In the genomic region with DNA sequence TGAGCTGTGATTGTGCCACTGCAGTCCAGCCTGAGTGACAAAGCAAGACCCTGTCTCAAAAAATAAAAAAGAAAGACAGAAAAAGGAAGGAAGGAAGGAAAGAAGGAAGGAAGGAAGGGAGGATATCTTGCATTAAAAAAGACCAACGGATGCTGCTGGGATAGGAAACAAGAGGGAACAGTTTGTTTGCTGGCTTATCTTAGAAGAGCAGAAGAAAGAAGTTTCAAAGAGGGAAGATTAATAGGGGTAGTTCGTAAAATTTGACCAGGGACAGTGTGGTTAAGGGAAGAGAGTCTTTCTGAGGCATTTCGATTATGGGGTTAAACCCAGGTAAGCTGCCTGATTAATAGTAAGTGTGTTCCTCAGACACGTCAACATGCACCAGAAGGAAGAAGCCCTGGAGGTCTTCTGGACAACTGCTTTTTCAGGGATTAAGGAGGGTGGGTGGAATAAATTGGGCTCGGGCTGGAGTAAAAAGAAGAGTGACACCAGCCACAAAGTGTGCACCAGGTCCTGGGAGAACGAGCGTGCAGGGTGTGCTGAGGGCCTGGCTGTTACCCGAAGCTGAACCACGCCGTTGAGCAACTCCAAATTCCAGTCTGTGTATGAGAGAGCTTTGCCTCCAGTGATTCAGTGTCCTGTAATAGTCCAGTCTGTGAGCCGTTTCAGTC, we compare ENCODE assay signal across 10 cellular contexts. TPM values are rescaled to one million over a fixed set of nuclear protein-coding genes. Genes with fewer than 3 reads are reported as not detected.
DNase-seq lines count a peak whose midpoint lies in the region; ATAC-seq and TF ChIP-seq lines count a peak whose summit lies in the region.
"Had no signal": no experiment of that assay in that cellular context is flagged by ENCODE, and none has a peak within 500 bp of the region (broad histone marks: within the 10 kb centered on the region; RNA-seq: fewer than 3 reads in every experiment).

No MANE protein-coding gene starts in this region.

- TF ChIP-seq CTCF in cardiac fibroblast (IDR thresholded peaks at IDR 0.05; ENCODE audit: low read depth, low read length) (no peak), psoas muscle (IDR thresholded peaks at IDR 0.05) (no peak), WERI-Rb-1 (IDR thresholded peaks at IDR 0.05; ENCODE audit: low read depth, low read length) (no peak)

- no peak overlapping the region for H3K4me3 ChIP-seq in cardiac fibroblast (replicated peaks in 1 of 2; ENCODE audit: low read depth in 2 of 2, low read length in 2 of 2)
- H3K4me3 ChIP-seq in psoas muscle: no peak overlapping the region
- no peak overlapping the region for H3K4me3 ChIP-seq in WERI-Rb-1 (ENCODE audit: low read depth, low read length)
- H3K4me3 ChIP-seq: cardiac muscle cell, lower lobe of right lung had no signal

- H3K27ac ChIP-seq in psoas muscle: peak overlapping the region; percentile 63
- no peak overlapping the region for H3K27ac ChIP-seq in WERI-Rb-1
- H3K27ac ChIP-seq: cardiac muscle cell, lower lobe of right lung had no signal

- H3K9me3 ChIP-seq in psoas muscle (no peaks in the 10 kb centered on the region), WERI-Rb-1 (ENCODE audit: severe bottlenecking) (no peaks in the 10 kb centered on the region)
- H3K9me3 ChIP-seq: lower lobe of right lung had no signal

- WGBS in psoas muscle, 3 donors: 30 to 49% (median 37%) methylated on average over 11 of the region's 11 CpGs

- ATAC-seq in psoas muscle: peak; percentile 98 to 100 (median 100)
- no peak for ATAC-seq in HG02938 (IDR thresholded peaks at IDR 0.05; ENCODE audit: unreplicated experiment)

- no peaks in the 10 kb centered on the region for H3K27me3 ChIP-seq in psoas muscle (ENCODE audit: insufficient read depth in 3 of 3, low read length in 2 of 3)
- H3K27me3 ChIP-seq in WERI-Rb-1 (ENCODE audit: insufficient read depth, low read depth, severe bottlenecking): no peaks in the 10 kb centered on the region
- H3K27me3 ChIP-seq: cardiac muscle cell had no signal

- DNase-seq in GM04503 (ENCODE audit: low read depth) (peak; percentile 56), NOMO-1 treated with DMSO at 0.1 percent for 48 hours (lab: John Stamatoyannopoulos, UW; ENCODE audit: unreplicated experiment) (peak; percentile 38), cardiac fibroblast (ENCODE audit: low read depth in 2 of 2) (peak; percentile 58 to 91), psoas muscle (peak; percentile 23 to 77), WERI-Rb-1 (no peak), HT-29 (ENCODE audit: low spot score) (no peak), G401 (ENCODE audit: low spot score) (no peak)
- DNase-seq: lower lobe of right lung had no signal

- H3K36me3 ChIP-seq in psoas muscle (ENCODE audit: insufficient read depth in 1 of 2, low read depth in 1 of 2): no peaks in the 10 kb centered on the region
- H3K36me3 ChIP-seq in WERI-Rb-1: no peaks in the 10 kb centered on the region
- H3K36me3 ChIP-seq: cardiac muscle cell, lower lobe of right lung had no signal

- H3K4me1 ChIP-seq in psoas muscle: peaks cover 6% of the 10 kb centered on the region

- in situ Hi-C loops in G401 (cut with HindIII; ENCODE audit: low sequenced_read_pairs): no loop called here

- intact Hi-C loops in psoas muscle (cut with DNase I): no loop called here

RNA-seq across cellular contexts. Expression of gene FYB1, which starts 24.8 kb away (rescaled TPM):
- total RNA-seq in psoas muscle: 1 to 10 TPM; 1.3 to 3.2 (median 2.3) TPM
- under 1 TPM; 0.22 to 0.35 (median 0.25) TPM for polyA plus RNA-seq in psoas muscle
- not detected in 2 replicates for total RNA-seq in HT-29 (2014; rRNA removed; shearing (Covaris generic))
- not detected in 2 replicates for total RNA-seq in G401 (2014; rRNA removed; shearing (Covaris generic))
- total RNA-seq: cardiac muscle cell had no signal
- polyA plus RNA-seq: cardiac muscle cell had no signal

Comparison
In these comparisons a context has a peak if more than half of its experiments do, and no peak if none do; other contexts are left out.
1. DNase-seq: peak in GM04503 (single experiment), NOMO-1 treated with DMSO at 0.1 percent for 48 hours (single experiment), cardiac fibroblast (2 of 2) and psoas muscle (2 of 2); none in WERI-Rb-1 (single experiment), HT-29 (single experiment) and G401 (single experiment).